Comparison of ENCODE assay signal across 1 cellular context in genomic region chr5:1836176-1836890, GRCh38.
A peak's percentile ranks its signal among the peaks of the same experiment; 100 is the strongest.
TF ChIP-seq lines count a peak whose summit lies in the region.

No MANE protein-coding gene starts in this region.

TF ChIP-seq in K562, 482 proteins besides CTCF, POLR2A, EP300 and RAD21:
- TF ChIP-seq, protein P1, sequence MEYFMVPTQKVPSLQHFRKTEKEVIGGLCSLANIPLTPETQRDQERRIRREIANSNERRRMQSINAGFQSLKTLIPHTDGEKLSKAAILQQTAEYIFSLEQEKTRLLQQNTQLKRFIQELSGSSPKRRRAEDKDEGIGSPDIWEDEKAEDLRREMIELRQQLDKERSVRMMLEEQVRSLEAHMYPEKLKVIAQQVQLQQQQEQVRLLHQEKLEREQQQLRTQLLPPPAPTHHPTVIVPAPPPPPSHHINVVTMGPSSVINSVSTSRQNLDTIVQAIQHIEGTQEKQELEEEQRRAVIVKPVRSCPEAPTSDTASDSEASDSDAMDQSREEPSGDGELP (CRISPR knock-in tag; IDR thresholded peaks at IDR 0.05; ENCODE audit: borderline replicate concordance) = no peak
- TF ChIP-seq ZC3H11A (IDR thresholded peaks at IDR 0.05; ENCODE audit: low read depth, low read length) (no peak), NFIX (CRISPR knock-in tag; IDR thresholded peaks at IDR 0.05; ENCODE audit: low read depth) (no peak), CBX2 (IDR thresholded peaks at IDR 0.05; ENCODE audit: insufficient read depth, low read length, poor library complexity, severe bottlenecking) (peak; percentile 43), KLF1 (tag; IDR thresholded peaks at IDR 0.05) (no peak), ZNF24 (IDR thresholded peaks at IDR 0.05) (no peak)
